ENCODE assay signal across 9 cellular contexts in genomic region chr1:85577421-85578320, GRCh38. TPM values are rescaled to one million over a fixed set of nuclear protein-coding genes. Genes with fewer than 3 reads are reported as not detected.
DNase-seq lines count a peak whose midpoint lies in the region; ATAC-seq, FAIRE-seq and TF ChIP-seq lines count a peak whose summit lies in the region.
"Had no signal": no experiment of that assay in that cellular context is flagged by ENCODE, and none has a peak within 500 bp of the region (broad histone marks: within the 10 kb centered on the region; RNA-seq: fewer than 3 reads in every experiment).

No MANE protein-coding gene starts in this region.

- H3K4me2 ChIP-seq in GM12878 (ENCODE audit: control insufficient read depth, insufficient read depth) (peak overlapping the region; percentile 99), keratinocyte (ENCODE audit: control insufficient read depth, extremely low read depth, insufficient read depth, low read depth, low read length) (peak overlapping the region; percentile 99)

- peak overlapping the region; percentile 65 to 91 (median 80) for H3K4me3 Mint-ChIP-seq in IgD-negative memory B cell
- H3K4me3 Mint-ChIP-seq in stimulated activated naive B cell treated with anti-CD40 and anti-IgM and Interleukin-4, amounts not matched to agents 10 μg/mL and 1 μg/mL and 100 μg/mL, for 72 hours, result peak overlapping the region; percentile 80 to 81

- dilution Hi-C loops in keratinocyte (cut with MboI; ENCODE audit: extremely low pct_ligation_motif_present, low sequenced_read_pairs), result no loop called here

- intact Hi-C loops in GM12878 (cut with micrococcal nuclease; ENCODE audit: unreplicated experiment), result loop anchor here (5.0 kb wide), 1 partner anchor 270 kb away; no protein-coding TSS in a partner anchor

- TF ChIP-seq RAD21 in GM12878 (IDR thresholded peaks at IDR 0.05; ENCODE audit: insufficient read depth, low read depth, low read length), result no peak

- TF ChIP-seq CTCF in GM12878 (IDR thresholded peaks at IDR 0.05 in 2 of 3, conservative IDR thresholded peaks at IDR 0.05 in 1 of 3; ENCODE audit: control insufficient read depth in 2 of 3, extremely low read depth in 1 of 3, insufficient read depth in 1 of 3, low read depth in 3 of 3, low read length in 3 of 3) (no peak), keratinocyte (optimal IDR thresholded peaks at IDR 0.05 in 1 of 3, IDR thresholded peaks at IDR 0.05 in 1 of 3, conservative IDR thresholded peaks at IDR 0.05 in 1 of 3; ENCODE audit: extremely low read depth in 1 of 3, insufficient read depth in 2 of 3, low read length in 3 of 3) (no peak)

- H4K20me1 ChIP-seq in GM12878 (ENCODE audit: control insufficient read depth, insufficient read depth) (no peaks in the 10 kb centered on the region), keratinocyte (ENCODE audit: control insufficient read depth, extremely low read depth, insufficient read depth, low read length) (peaks cover 12% of the 10 kb centered on the region)

- DNase-seq in ELF-1 (ENCODE audit: low read depth, low spot score) (peak; percentile 63), GM12878 (ENCODE audit: low read depth, low spot score) (no peak), keratinocyte (ENCODE audit: low read depth, low spot score) (no peak), NCI-H2196 (lab: John Stamatoyannopoulos, UW; ENCODE audit: unreplicated experiment) (no peak)
- DNase-seq in stimulated activated naive B cell treated with anti-CD40 and anti-IgM and Interleukin-4, amounts not matched to agents 10 μg/mL and 1 μg/mL and 100 μg/mL, for 72 hours, result no peak
- DNase-seq in activated effector memory CD4-positive, alpha-beta T cell treated with anti-CD3 and anti-CD28 coated beads, Interleukin-2, amount 50 U/mL, for 16 hours, result no peak

- peaks cover 12 to 21% of the 10 kb centered on the region in 2 experiments for H3K27me3 ChIP-seq in GM12878 (replicated peaks in 1 of 2; ENCODE audit: control insufficient read depth in 2 of 2, insufficient read depth in 2 of 2, low read length in 1 of 2)
- no peaks in the 10 kb centered on the region for H3K27me3 ChIP-seq in keratinocyte (ENCODE audit: control insufficient read depth, extremely low read depth, insufficient read depth, low read length)

- no peaks in the 10 kb centered on the region for H3K9me3 Mint-ChIP-seq in IgD-negative memory B cell
- no peaks in the 10 kb centered on the region for H3K9me3 Mint-ChIP-seq in stimulated activated naive B cell treated with anti-CD40 and anti-IgM and Interleukin-4, amounts not matched to agents 10 μg/mL and 1 μg/mL and 100 μg/mL, for 72 hours

- H3K9ac ChIP-seq in GM12878 (ENCODE audit: control insufficient read depth, insufficient read depth, low read length), result no peak overlapping the region
- H3K9ac ChIP-seq in keratinocyte (ENCODE audit: control insufficient read depth, extremely low read depth, insufficient read depth, low read length), result peak overlapping the region; percentile 84

- RAD21 ChIA-PET in GM12878 (lab: Charles Lee; ENCODE audit: unreplicated experiment), result no interaction called here

- H3K36me3 Mint-ChIP-seq in IgD-negative memory B cell, result no peaks in the 10 kb centered on the region
- peaks cover 0 to 3% of the 10 kb centered on the region in 2 donors for H3K36me3 Mint-ChIP-seq in stimulated activated naive B cell treated with anti-CD40 and anti-IgM and Interleukin-4, amounts not matched to agents 10 μg/mL and 1 μg/mL and 100 μg/mL, for 72 hours

- H3K27ac ChIP-seq in GM12878 (ENCODE audit: control insufficient read depth, insufficient read depth) (no peak overlapping the region), keratinocyte (ENCODE audit: control insufficient read depth, insufficient read depth, low read length) (peak overlapping the region; percentile 77)

- H2AFZ ChIP-seq in GM12878 (ENCODE audit: control insufficient read depth, low read depth, low read length) (peak overlapping the region; percentile 70), keratinocyte (ENCODE audit: control insufficient read depth, low read length) (peak overlapping the region; percentile 58)

- POLR2A ChIA-PET in GM12878 (lab: Charles Lee), result no interaction called here

- H3K27ac Mint-ChIP-seq in IgD-negative memory B cell, result peak overlapping the region in 1 of 3 donors; percentile 33
- no peak overlapping the region for H3K27ac Mint-ChIP-seq in stimulated activated naive B cell treated with anti-CD40 and anti-IgM and Interleukin-4, amounts not matched to agents 10 μg/mL and 1 μg/mL and 100 μg/mL, for 72 hours

- ATAC-seq in GM21423 (IDR thresholded peaks at IDR 0.05; ENCODE audit: unreplicated experiment) (peak; percentile 23), GM12878 (peak; percentile 43)
- peak; percentile 40 to 46 for ATAC-seq in stimulated activated naive B cell treated with anti-CD40 and anti-IgM and Interleukin-4, amounts not matched to agents 10 μg/mL and 1 μg/mL and 100 μg/mL, for 72 hours (replicated peaks)

- H3K79me2 ChIP-seq in GM12878 (ENCODE audit: control insufficient read depth, insufficient read depth, low read length), result no peaks in the 10 kb centered on the region
- peaks cover 20% of the 10 kb centered on the region for H3K79me2 ChIP-seq in keratinocyte (ENCODE audit: control insufficient read depth, insufficient read depth, low read length)

- peaks cover 12 to 21% (median 20%) of the 10 kb centered on the region in 3 donors for H3K4me1 Mint-ChIP-seq in IgD-negative memory B cell
- H3K4me1 Mint-ChIP-seq in stimulated activated naive B cell treated with anti-CD40 and anti-IgM and Interleukin-4, amounts not matched to agents 10 μg/mL and 1 μg/mL and 100 μg/mL, for 72 hours, result peaks cover 24 to 47% of the 10 kb centered on the region in 2 donors

- no peak for TF ChIP-seq POLR2A in GM12878 (IDR thresholded peaks at IDR 0.05; ENCODE audit: low read depth, low read length)

- CTCF ChIA-PET in GM12878 (lab: Yijun Ruan, JAX), result no interaction called here

- 27% methylated on average over 33 of the region's 33 CpGs for WGBS in GM12878 (ENCODE audit: insufficient coverage, insufficient replicate concordance, low lambda C conversion rate, missing lambda C conversion rate)

- H3K36me3 ChIP-seq in GM12878 (ENCODE audit: control insufficient read depth in 2 of 2, insufficient read depth in 2 of 2, low read length in 1 of 2) (no peaks in the 10 kb centered on the region), keratinocyte (ENCODE audit: control insufficient read depth in 2 of 2, extremely low read depth in 1 of 2, insufficient read depth in 2 of 2, low read length in 2 of 2) (peaks cover 4 to 14% of the 10 kb centered on the region in 2 experiments)

- H3K9me3 ChIP-seq in GM12878 (replicated peaks; ENCODE audit: control insufficient read depth, insufficient read depth, low read length) (no peaks in the 10 kb centered on the region; the same call in 2 of the 3 replicates), keratinocyte (ENCODE audit: control insufficient read depth, low read depth, low read length) (no peaks in the 10 kb centered on the region)

- H3K4me3 ChIP-seq in GM12878 (peak overlapping the region; percentile 75), keratinocyte (ENCODE audit: control insufficient read depth in 2 of 3, extremely low read depth in 1 of 3, insufficient read depth in 2 of 3, low read depth in 1 of 3, low read length in 3 of 3) (peak overlapping the region; percentile 51 to 79 (median 75))

- no peak for TF ChIP-seq EP300 in GM12878 (IDR thresholded peaks at IDR 0.05; ENCODE audit: borderline replicate concordance in 1 of 2, control insufficient read depth in 1 of 2, low read depth in 2 of 2, low read length in 2 of 2)

- FAIRE-seq in GM12878 (lab: Jason Lieb, UNC) (no peak), keratinocyte (lab: Jason Lieb, UNC) (peak; percentile 29)
- FAIRE-seq: TTC549 had no signal

- SMC1A ChIA-PET in GM12878 (lab: Charles Lee; ENCODE audit: uncharacterized antibody, unreplicated experiment), result no interaction called here

- H3K4me1 ChIP-seq in GM12878 (ENCODE audit: control insufficient read depth, insufficient read depth, low read length), result peaks cover 5% of the 10 kb centered on the region
- peaks cover 50% of the 10 kb centered on the region for H3K4me1 ChIP-seq in keratinocyte (ENCODE audit: control insufficient read depth, extremely low read depth, insufficient read depth, low read length)

- peaks cover 51% of the 10 kb centered on the region for H3K27me3 Mint-ChIP-seq in IgD-negative memory B cell
- peaks cover 68 to 73% of the 10 kb centered on the region in 2 donors for H3K27me3 Mint-ChIP-seq in stimulated activated naive B cell treated with anti-CD40 and anti-IgM and Interleukin-4, amounts not matched to agents 10 μg/mL and 1 μg/mL and 100 μg/mL, for 72 hours

- no peaks in the 10 kb centered on the region for H3K9me1 ChIP-seq in keratinocyte (ENCODE audit: control insufficient read depth, extremely low read depth, insufficient read depth, low read length)

- in situ Hi-C loops in GM12878 (cut with MboI), result no loop called here

- no TSS peak for BruUV-seq in GM12878 (replicated peaks; lab: Mats Ljungman, UMichigan)

RNA-seq across cellular contexts. Expression of gene CCN1, which starts 2.9 kb away (rescaled TPM):
- polyA plus RNA-seq in IgD-negative memory B cell, result not detected
- total RNA-seq in GM12878 (2013; cell fraction: nucleolus; rRNA removed), result not detected in 2 replicates
- total RNA-seq in GM12878 (2014; rRNA removed), result not detected in 2 replicates
- total RNA-seq in GM12878 (2014; rRNA removed; fragmentation: Illumina TruSeq; extraction: Trizol), result not detected in 2 replicates
- total RNA-seq in GM12878 (2021), result 0.40 and 0.49 TPM in 2 replicates
- 0.13 TPM for polyA plus RNA-seq in GM12878 (2011; ENCODE audit: low read depth)
- not detected in 2 replicates for polyA plus RNA-seq in GM12878 (2011; rRNA removed)
- not detected in 2 replicates for polyA plus RNA-seq in GM12878 (2011; cell fraction: cytosol; rRNA removed)
- not detected in 2 replicates for polyA plus RNA-seq in GM12878 (2011; cell fraction: nucleus; rRNA removed)
- 0.08 TPM in 2 replicates for polyA plus RNA-seq in GM12878 (2012)
- not detected in 2 replicates for polyA plus RNA-seq in GM12878 (2014; fragmentation: Illumina TruSeq; extraction: Trizol)
- not detected for polyA plus RNA-seq in GM12878 (2014; fragmentation: Nextera tagmentation; extraction: Ambion mirVana)
- not detected in 2 replicates for polyA plus RNA-seq in GM12878 (2014; rRNA removed)
- polyA plus RNA-seq in GM12878 (2016; fragmentation: Nextera tagmentation; extraction: Ambion mirVana), result under 1 TPM; 0.19 to 0.20 TPM
- polyA minus RNA-seq in GM12878 (2011; rRNA and poly(A)+ RNA removed), result not detected in 2 replicates
- not detected in 2 replicates for polyA minus RNA-seq in GM12878 (2011; cell fraction: cytosol; rRNA and poly(A)+ RNA removed)
- not detected in 2 replicates for polyA minus RNA-seq in GM12878 (2011; cell fraction: nucleus; rRNA and poly(A)+ RNA removed)
- polyA plus RNA-seq in keratinocyte, result 77.2 to 238 TPM (median 95.2 TPM) in 3 replicates
- 58.9 TPM for polyA plus RNA-seq in keratinocyte (2011; ENCODE audit: low read depth)
- polyA plus RNA-seq in keratinocyte (2011; cell fraction: cytosol; rRNA removed), result 74.0 and 77.9 TPM in 2 replicates
- polyA plus RNA-seq in keratinocyte (2011; cell fraction: nucleus; rRNA removed), result 520 and 553 TPM in 2 replicates
- polyA plus RNA-seq in keratinocyte (2012; ENCODE audit: low replicate concordance), result 186 and 227 TPM in 2 replicates
- polyA minus RNA-seq in keratinocyte, result 54.3 to 160 TPM (median 85.0 TPM) in 3 replicates
- polyA minus RNA-seq in keratinocyte (2011; cell fraction: cytosol; rRNA and poly(A)+ RNA removed), result 143 TPM
- polyA minus RNA-seq in keratinocyte (2011; cell fraction: nucleus; rRNA and poly(A)+ RNA removed), result 180 and 278 TPM in 2 replicates

Comparison
In these comparisons a context has a peak if more than half of its experiments do, and no peak if none do; other contexts are left out.
1. RNA of gene CCN1, which starts 2.9 kb away (polyA plus RNA-seq): 58.9 to 553 TPM in keratinocyte; not detected in IgD-negative memory B cell (single experiment) and 0.08 to 0.20 TPM in GM12878; every median in the first group is over 10 times any median in the second.
2. Peak in every context shown above with its lines, with median percentiles within 50 percentile points of each other: ATAC-seq.